Comparison of ENCODE assay signal across 12 cellular contexts in the genomic region with DNA sequence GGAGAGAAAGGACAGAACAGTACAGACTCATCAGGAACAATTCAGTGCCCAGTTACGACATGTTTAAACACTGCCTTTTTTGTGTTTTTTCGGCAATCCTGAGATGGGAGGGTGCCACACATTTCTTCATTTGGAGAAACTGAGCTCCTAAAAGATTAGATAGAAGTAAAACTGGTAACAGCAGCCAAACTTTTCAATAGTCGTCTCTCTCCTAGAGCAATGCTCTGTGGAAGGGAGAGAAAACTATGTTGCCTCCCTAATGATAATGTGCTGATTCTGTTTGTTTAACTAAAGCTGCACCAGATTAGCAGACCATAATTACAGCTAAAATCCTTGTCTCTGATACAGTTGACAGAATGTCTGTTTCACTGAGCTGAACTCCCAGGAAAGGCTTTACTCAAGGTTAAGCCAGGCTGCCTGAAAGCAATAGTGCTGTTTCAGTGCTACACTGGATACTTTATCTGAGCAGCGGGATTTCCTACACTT.
DNase-seq lines count a peak whose midpoint lies in the region; ATAC-seq and TF ChIP-seq lines count a peak whose summit lies in the region.
"Had no signal": no experiment of that assay in that cellular context is flagged by ENCODE, and none has a peak within 500 bp of the region (broad histone marks: within the 10 kb centered on the region; RNA-seq: fewer than 3 reads in every experiment).

No MANE protein-coding gene starts in this region.

- H3K4me3 ChIP-seq in colonic mucosa (no peak overlapping the region), mesodermal cell (ENCODE audit: extremely low read depth, insufficient read depth, low read length, poor library complexity, severe bottlenecking) (no peak overlapping the region), transverse colon (no peak overlapping the region)
- H3K4me3 ChIP-seq: upper lobe of left lung had no signal

- TF ChIP-seq CTCF in colonic mucosa (IDR thresholded peaks at IDR 0.05) (no peak), transverse colon (IDR thresholded peaks at IDR 0.05) (no peak)

- intact Hi-C loops in colonic mucosa (cut with DNase I), result no loop called here
- intact Hi-C loops in transverse colon (cut with DNase I; ENCODE audit: low total_unique reads), result no loop called here

- ATAC-seq in naive thymus-derived CD8-positive, alpha-beta T cell, result no peak
- no peak for ATAC-seq in HG03354 (IDR thresholded peaks at IDR 0.05; ENCODE audit: poor library complexity, severe bottlenecking, unreplicated experiment)
- ATAC-seq: natural killer cell had no signal

- H3K9me3 ChIP-seq in colonic mucosa, result no peaks in the 10 kb centered on the region
- no peaks in the 10 kb centered on the region for H3K9me3 ChIP-seq in mesodermal cell (ENCODE audit: control insufficient read depth, low read length)
- H3K9me3 ChIP-seq in transverse colon, result no peaks in the 10 kb centered on the region
- H3K9me3 ChIP-seq: upper lobe of left lung had no signal

- peak; percentile 16 for DNase-seq in NCI-H345 (lab: John Stamatoyannopoulos, UW)
- DNase-seq in NCI-H345 treated with DMSO at 0.1 percent for 48 hours (lab: John Stamatoyannopoulos, UW; ENCODE audit: unreplicated experiment), result no peak
- DNase-seq in colonic mucosa, result no peak
- DNase-seq in transverse colon, result no peak
- DNase-seq in NCI-H446 treated with DMSO at 0.1 percent for 48 hours (lab: John Stamatoyannopoulos, UW), result no peak
- DNase-seq in naive thymus-derived CD8-positive, alpha-beta T cell, result no peak
- DNase-seq: activated naive CD4-positive, alpha-beta T cell; CD8-positive, alpha-beta memory T cell; natural killer cell; upper lobe of left lung had no signal

- H3K4me1 ChIP-seq in colonic mucosa (no peaks in the 10 kb centered on the region), mesodermal cell (ENCODE audit: control insufficient read depth, insufficient read depth, low read length, poor library complexity, severe bottlenecking) (peaks cover 19% of the 10 kb centered on the region), transverse colon (peaks cover 0 to 32% (median 17%) of the 10 kb centered on the region in 4 donors)

- peaks cover 5 to 17% (median 6%) of the 10 kb centered on the region in 5 donors for H3K27me3 Mint-ChIP-seq in naive thymus-derived CD8-positive, alpha-beta T cell

- no peaks in the 10 kb centered on the region for H3K36me3 Mint-ChIP-seq in naive thymus-derived CD8-positive, alpha-beta T cell
- H3K36me3 Mint-ChIP-seq: CD8-positive, alpha-beta memory T cell; natural killer cell had no signal

- POLR2A ChIA-PET in naive thymus-derived CD8-positive, alpha-beta T cell (lab: Charles Lee), result no interaction called here

- H3K36me3 ChIP-seq in colonic mucosa, result no peaks in the 10 kb centered on the region
- no peaks in the 10 kb centered on the region for H3K36me3 ChIP-seq in mesodermal cell (ENCODE audit: control insufficient read depth, insufficient read depth, low read length)
- no peaks in the 10 kb centered on the region for H3K36me3 ChIP-seq in transverse colon
- H3K36me3 ChIP-seq: upper lobe of left lung had no signal

- H3K27me3 ChIP-seq in colonic mucosa (no peaks in the 10 kb centered on the region), transverse colon (no peaks in the 10 kb centered on the region)
- H3K27me3 ChIP-seq: upper lobe of left lung had no signal

- no peak for TF ChIP-seq EP300 in transverse colon (IDR thresholded peaks at IDR 0.05; ENCODE audit: low read depth)

- TF ChIP-seq POLR2A in transverse colon (IDR thresholded peaks at IDR 0.05), result no peak

- no peaks in the 10 kb centered on the region for H3K9me3 Mint-ChIP-seq in naive thymus-derived CD8-positive, alpha-beta T cell
- H3K9me3 Mint-ChIP-seq: CD8-positive, alpha-beta memory T cell had no signal

- peak overlapping the region in 1 of 2 donors; percentile 19 for H3K9ac ChIP-seq in colonic mucosa (ENCODE audit: low read depth in 2 of 2, low read length in 2 of 2)

- in situ Hi-C loops in transverse colon (cut with MboI; ENCODE audit: low pct_ligation_motif_present in 1 of 4, low pct_unique_long_range_greater_than_20kb in 1 of 4, low sequenced_read_pairs in 3 of 4), result no loop called here

- no peak overlapping the region for H3K4me3 Mint-ChIP-seq in naive thymus-derived CD8-positive, alpha-beta T cell
- H3K4me3 Mint-ChIP-seq: CD8-positive, alpha-beta memory T cell; natural killer cell had no signal

- H3K4me1 Mint-ChIP-seq in naive thymus-derived CD8-positive, alpha-beta T cell, result no peaks in the 10 kb centered on the region
- H3K4me1 Mint-ChIP-seq: CD8-positive, alpha-beta memory T cell; natural killer cell had no signal

- H3K27ac ChIP-seq in colonic mucosa (peak overlapping the region; percentile 56), mesodermal cell (ENCODE audit: low read depth, low read length, severe bottlenecking) (peak overlapping the region; percentile 80), transverse colon (peak overlapping the region; percentile 45 to 67 (median 60))
- H3K27ac ChIP-seq: upper lobe of left lung had no signal

- H3K27ac Mint-ChIP-seq in naive thymus-derived CD8-positive, alpha-beta T cell, result no peak overlapping the region
- H3K27ac Mint-ChIP-seq: CD8-positive, alpha-beta memory T cell; natural killer cell had no signal

- 89 to 94% methylated on average over 3 of the region's 4 CpGs for WGBS in mesodermal cell (ENCODE audit: insufficient coverage in 2 of 2), 2 experiments
- WGBS in transverse colon (ENCODE audit: low coverage in 1 of 2), 2 donors, result 47 to 57% methylated on average over 3 to 4 of the region's 4 CpGs
